Comparison of ENCODE assay signal across 8 cellular contexts in genomic region chr21:33268736-33269441, GRCh38. TPM values are rescaled to one million over a fixed set of nuclear protein-coding genes. Genes with fewer than 3 reads are reported as not detected.
A peak's percentile ranks its signal among the peaks of the same experiment; 100 is the strongest.
DNase-seq lines count a peak whose midpoint lies in the region; ATAC-seq and TF ChIP-seq lines count a peak whose summit lies in the region.

No MANE protein-coding gene starts in this region.

- H3K4me3 Mint-ChIP-seq in activated T-cell treated with anti-CD3 and anti-CD28 coated beads, Interleukin-2, amount 50 U/mL, for 4 hours: peak overlapping the region; percentile 96
- no peak overlapping the region for H3K4me3 Mint-ChIP-seq in HFFc6

- no peaks in the 10 kb centered on the region for H3K27me3 ChIP-seq in SJCRH30

- H3K4me1 Mint-ChIP-seq in activated T-cell treated with anti-CD3 and anti-CD28 coated beads, Interleukin-2, amount 50 U/mL, for 4 hours (ENCODE audit: low read depth): peaks cover 54% of the 10 kb centered on the region
- H3K4me1 Mint-ChIP-seq in HFFc6 (ENCODE audit: low read depth): peaks cover 37% of the 10 kb centered on the region

- H3K27ac ChIP-seq in SJCRH30: no peak overlapping the region

- no peak overlapping the region for H3K4me3 ChIP-seq in SJCRH30

- H3K27ac Mint-ChIP-seq in HFFc6: no peak overlapping the region

- no peaks in the 10 kb centered on the region for H3K9me3 ChIP-seq in SJCRH30 (replicated peaks)

- H3K9me3 Mint-ChIP-seq in activated T-cell treated with anti-CD3 and anti-CD28 coated beads, Interleukin-2, amount 50 U/mL, for 4 hours: no peaks in the 10 kb centered on the region
- no peaks in the 10 kb centered on the region for H3K9me3 Mint-ChIP-seq in HFFc6

- H3K36me3 Mint-ChIP-seq in activated T-cell treated with anti-CD3 and anti-CD28 coated beads, Interleukin-2, amount 50 U/mL, for 4 hours (ENCODE audit: insufficient read depth): peaks cover 25% of the 10 kb centered on the region
- H3K36me3 Mint-ChIP-seq in HFFc6 (ENCODE audit: low read depth): peaks cover 28% of the 10 kb centered on the region

- H3K36me3 ChIP-seq in SJCRH30: no peaks in the 10 kb centered on the region

- H3K4me1 ChIP-seq in SJCRH30: peaks cover 13% of the 10 kb centered on the region

- TF ChIP-seq CTCF in HFFc6 (IDR thresholded peaks at IDR 0.05) (no peak), omental fat pad (IDR thresholded peaks at IDR 0.05) (no peak)

- H3K27me3 Mint-ChIP-seq in activated T-cell treated with anti-CD3 and anti-CD28 coated beads, Interleukin-2, amount 50 U/mL, for 4 hours (ENCODE audit: low read depth): no peaks in the 10 kb centered on the region
- H3K27me3 Mint-ChIP-seq in HFFc6 (ENCODE audit: insufficient read depth): peaks cover 5% of the 10 kb centered on the region

- DNase-seq in NCI-H2081 treated with DMSO at 0.1 percent for 48 hours (lab: John Stamatoyannopoulos, UW) (peak; percentile 6), mucosa of gallbladder (ENCODE audit: low spot score) (peak; percentile 94), SJCRH30 (no peak), HFFc6 (no peak), omental fat pad (ENCODE audit: low spot score) (no peak)
- DNase-seq in activated T-cell treated with anti-CD3 and anti-CD28 coated beads, Interleukin-2, amount 50 U/mL, for 4 hours: peak; percentile 28

- ATAC-seq in HG02763 (IDR thresholded peaks at IDR 0.05; ENCODE audit: unreplicated experiment) (peak; percentile 64), omental fat pad (ENCODE audit: low FRiP score) (no peak)
- ATAC-seq in activated T-cell treated with anti-CD3 and anti-CD28 coated beads, Interleukin-2, amount 50 U/mL, for 4 hours: peak; percentile 52 to 69

- TF ChIP-seq POLR2A in GM18526 (IDR thresholded peaks at IDR 0.05; ENCODE audit: extremely low read depth, insufficient read length): peak; percentile 26

RNA-seq across cellular contexts. Expression of gene IL10RB, which starts 2.7 kb away (rescaled TPM):
- total RNA-seq in activated T-cell treated with anti-CD3 and anti-CD28 coated beads, Interleukin-2, amount 50 U/mL, for 4 hours: 10 to 100 TPM in 2 of 3 donors, 1 to 10 TPM in 1; 9.3 to 11.6 (median 10.2) TPM
- total RNA-seq in mucosa of gallbladder (31.2 TPM), omental fat pad (10 to 100 TPM; 33.5 to 58.3 (median 39.1) TPM)
- total RNA-seq in SJCRH30 (2014; rRNA removed; shearing (Covaris generic)): 7.0 and 8.8 TPM in 2 replicates
- 10 to 100 TPM; 25.5 to 35.3 (median 29.5) TPM for total RNA-seq in HFFc6 (2021; fragmentation: NEBNext Ultra II Directional; extraction: Animal tissue kit (Norgen Biotek cat#: 25700))

RNA-seq across cellular contexts. Expression of gene IFNAR2, which starts 39.2 kb away (rescaled TPM):
- total RNA-seq in activated T-cell treated with anti-CD3 and anti-CD28 coated beads, Interleukin-2, amount 50 U/mL, for 4 hours: 10 to 100 TPM; 13.9 to 20.2 (median 14.7) TPM
- total RNA-seq in mucosa of gallbladder (31.5 TPM), omental fat pad (10 to 100 TPM; 13.5 to 32.9 (median 26.2) TPM)
- total RNA-seq in SJCRH30 (2014; rRNA removed; shearing (Covaris generic)): 13.1 and 17.7 TPM in 2 replicates
- 10 to 100 TPM in 5 of 6 experiments, 1 to 10 TPM in 1; 8.0 to 14.6 (median 11.0) TPM for total RNA-seq in HFFc6 (2021; fragmentation: NEBNext Ultra II Directional; extraction: Animal tissue kit (Norgen Biotek cat#: 25700))

RNA-seq across cellular contexts. Expression of gene IFNAR1, which starts 55.9 kb away (rescaled TPM):
- total RNA-seq in activated T-cell treated with anti-CD3 and anti-CD28 coated beads, Interleukin-2, amount 50 U/mL, for 4 hours: 10 to 100 TPM; 21.1 to 33.9 (median 30.8) TPM
- total RNA-seq in mucosa of gallbladder (59.0 TPM), omental fat pad (10 to 100 TPM; 36.2 to 53.3 (median 42.4) TPM)
- total RNA-seq in SJCRH30 (2014; rRNA removed; shearing (Covaris generic)): 25.9 and 30.1 TPM in 2 replicates
- total RNA-seq in HFFc6 (2021; fragmentation: NEBNext Ultra II Directional; extraction: Animal tissue kit (Norgen Biotek cat#: 25700)): 10 to 100 TPM; 42.0 to 49.7 (median 43.6) TPM

Comparison
In these comparisons a context has a peak if more than half of its experiments do, and no peak if none do; other contexts are left out.
1. DNase-seq: peak in NCI-H2081 treated with DMSO at 0.1 percent for 48 hours (single experiment), activated T-cell treated with anti-CD3 and anti-CD28 coated beads, Interleukin-2, amount 50 U/mL, for 4 hours (single experiment) and mucosa of gallbladder (single experiment); none in SJCRH30 (0 of 2), HFFc6 (single experiment) and omental fat pad (single experiment).